ENCODE assay signal across 23 cellular contexts in genomic region chr18:58586886-58587285, GRCh38. TPM values are rescaled to one million over a fixed set of nuclear protein-coding genes. Genes with fewer than 3 reads are reported as not detected.
"Had no signal": no experiment of that assay in that cellular context is flagged by ENCODE, and none has a peak within 500 bp of the region (broad histone marks: within the 10 kb centered on the region; RNA-seq: fewer than 3 reads in every experiment).

No MANE protein-coding gene starts in this region.

- H3K27ac ChIP-seq: KMS-11, SJSA1, SK-N-MC had no signal

- ATAC-seq: K562 had no signal

- H3K4me3 ChIP-seq: K562, SJSA1, SK-N-MC had no signal

- FAIRE-seq: K562, RCC 7860 had no signal

- H3K36me3 ChIP-seq: SJSA1 had no signal

- H3K27me3 ChIP-seq: SJSA1 had no signal

- DNase-seq: Kasumi-1, MM.1S, NCI-H1092 treated with DMSO at 0.1 percent for 48 hours, NCI-H1436, NCI-H187, NCI-H2029, NCI-H2081 treated with DMSO at 0.1 percent for 48 hours, NCI-H2171, NCI-H345, NCI-H446 treated with DMSO at 0.1 percent for 48 hours, NCI-H510A treated with DMSO at 0.1 percent for 48 hours, NCI-H526 treated with DMSO at 0.1 percent for 48 hours, NCI-H748 treated with DMSO at 0.1 percent for 48 hours, Right ventricle myocardium superior, RPMI8226, SIG-M5 had no signal

- H3K9ac ChIP-seq: KMS-11 had no signal

- H3K4me2 ChIP-seq: KMS-11 had no signal

RNA-seq across cellular contexts. Expression of gene ALPK2, which starts 42.0 kb away (rescaled TPM):
- total RNA-seq: HT-29, K562 had no signal
- polyA plus RNA-seq: IgD-negative memory B cell, K562 had no signal
